ENCODE assay signal across 26 cellular contexts in genomic region chr10:43994539-43994938, GRCh38.
"Had no signal": no experiment of that assay in that cellular context is flagged by ENCODE, and none has a peak within 500 bp of the region (broad histone marks: within the 10 kb centered on the region; RNA-seq: fewer than 3 reads in every experiment).

No MANE protein-coding gene starts in this region.

- H3K4me1 Mint-ChIP-seq: endodermal cell had no signal

- H3K9me3 Mint-ChIP-seq: effector memory CD8-positive, alpha-beta T cell had no signal

- H3K27me3 ChIP-seq: colonic mucosa, esophagus squamous epithelium, gastrocnemius medialis, heart right ventricle, left lung had no signal

- DNase-seq: colonic mucosa; cortex of kidney; effector CD8-positive, alpha-beta T cell; effector memory CD8-positive, alpha-beta T cell; endodermal cell; erythroblast; esophagus squamous epithelium; foreskin fibroblast; foreskin melanocyte; gastrocnemius medialis; glutamatergic neuron; head of caudate nucleus; heart right ventricle; hippocampal formation; left cardiac atrium; left lung; left ventricle myocardium superior; lower lobe of right lung; mesenchymal stem cell; mucosa of descending colon had no signal

- H3K27ac ChIP-seq: colonic mucosa, epithelial cell of prostate, esophagus squamous epithelium, gastrocnemius medialis, heart right ventricle, left lung, lower lobe of right lung had no signal

- H3K36me3 Mint-ChIP-seq: mesothelial cell of epicardium had no signal

- H3K36me3 ChIP-seq: colonic mucosa, esophagus squamous epithelium, gastrocnemius medialis, heart right ventricle, left lung, lower lobe of right lung had no signal

- ATAC-seq: effector memory CD8-positive, alpha-beta T cell; esophagus mucosa; gastrocnemius medialis; heart right ventricle; left cardiac atrium; left lung; left ventricle myocardium superior; lower lobe of right lung; mucosa of descending colon had no signal

- H3K4me3 Mint-ChIP-seq: dendritic cell treated with granulocyte-macrophage colony-stimulating factor and Interleukin-4, amounts not matched to agents 40 ng/mL and 50 ng/mL, for 4 days; effector memory CD8-positive, alpha-beta T cell; endodermal cell; mesothelial cell of epicardium had no signal

- H3K4me3 ChIP-seq: colonic mucosa, esophagus squamous epithelium, gastrocnemius medialis, heart right ventricle, left lung, lower lobe of right lung, mucosa of descending colon had no signal

- H3K4me1 ChIP-seq: colonic mucosa, left lung had no signal

- FAIRE-seq: islet of Langerhans, keratinocyte had no signal

- H3K9me3 ChIP-seq: colonic mucosa, esophagus squamous epithelium, gastrocnemius medialis, lower lobe of right lung, mucosa of descending colon had no signal

- H3K27ac Mint-ChIP-seq: dendritic cell treated with granulocyte-macrophage colony-stimulating factor and Interleukin-4, amounts not matched to agents 40 ng/mL and 50 ng/mL, for 4 days; effector memory CD8-positive, alpha-beta T cell; endodermal cell; mesothelial cell of epicardium had no signal
